8 cellular contexts compared by ENCODE assay signal in genomic region chr1:39954261-39954869, GRCh38. TPM values are rescaled to one million over a fixed set of nuclear protein-coding genes. Genes with fewer than 3 reads are reported as not detected.
A peak's percentile ranks its signal among the peaks of the same experiment; 100 is the strongest.
DNase-seq lines count a peak whose midpoint lies in the region; ATAC-seq, FAIRE-seq and TF ChIP-seq lines count a peak whose summit lies in the region.

No MANE protein-coding gene starts in this region.

- TF ChIP-seq POLR2A in breast epithelium (IDR thresholded peaks at IDR 0.05) = no peak

- peaks cover 0 to 4% of the 10 kb centered on the region in 2 donors for H3K4me1 ChIP-seq in breast epithelium
- peaks cover 62% of the 10 kb centered on the region for H3K4me1 ChIP-seq in mononuclear cell (ENCODE audit: insufficient read depth, low read length)

- intact Hi-C loops in breast epithelium (cut with DNase I; ENCODE audit: low total_unique reads) = no loop called here

- H3K36me3 ChIP-seq in breast epithelium = no peaks in the 10 kb centered on the region

- H3K4me3 ChIP-seq in AG10803 (ENCODE audit: low read length) = peak overlapping the region; percentile 33
- peak overlapping the region; percentile 43 to 77 (median 74) for H3K4me3 ChIP-seq in breast epithelium
- H3K4me3 ChIP-seq in mononuclear cell (ENCODE audit: low read length) = peak overlapping the region; percentile 51

- FAIRE-seq in RCC 7860 (lab: Jason Lieb, UNC) = no peak

- H3K9me3 ChIP-seq in breast epithelium = no peaks in the 10 kb centered on the region
- no peaks in the 10 kb centered on the region for H3K9me3 ChIP-seq in mononuclear cell (ENCODE audit: low read depth, low read length)

- ATAC-seq in GM19463 (IDR thresholded peaks at IDR 0.05; ENCODE audit: unreplicated experiment) = no peak

- DNase-seq in AG10803 (ENCODE audit: low read depth) (peak; percentile 13), Kasumi-1 (lab: John Stamatoyannopoulos, UW) (peak; percentile 48 to 52), breast epithelium (ENCODE audit: low spot score in 2 of 2) (no peak), retina (no peak), NCI-H2227 (lab: John Stamatoyannopoulos, UW; ENCODE audit: unreplicated experiment) (no peak), RCC 7860 (ENCODE audit: low spot score) (no peak)

- H3K27me3 ChIP-seq in breast epithelium = no peaks in the 10 kb centered on the region
- no peaks in the 10 kb centered on the region for H3K27me3 ChIP-seq in mononuclear cell (ENCODE audit: insufficient read depth, low read length)

- TF ChIP-seq CTCF in AG10803 (conservative IDR thresholded peaks at IDR 0.05; ENCODE audit: low read length) = no peak
- TF ChIP-seq CTCF in breast epithelium (IDR thresholded peaks at IDR 0.05) = no peak

- peak overlapping the region; percentile 52 to 71 for H3K27ac ChIP-seq in breast epithelium

RNA-seq across cellular contexts. Expression of gene MFSD2A, which starts 0.6 kb away (rescaled TPM):
- total RNA-seq in breast epithelium (10 to 100 TPM in 1 of 3 donors, 1 to 10 TPM in 2; 3.0 to 61.5 (median 7.9) TPM), mononuclear cell (8.4 TPM)

RNA-seq across cellular contexts. Expression of gene MYCL, which starts 52.6 kb away (rescaled TPM):
- total RNA-seq in breast epithelium = 1 to 10 TPM in 1 of 3 donors, under 1 TPM in 2; 0.32 to 5.3 (median 0.98) TPM
- total RNA-seq in mononuclear cell = 5.0 TPM

Comparison
In these comparisons a context has a peak if more than half of its experiments do, and no peak if none do; other contexts are left out.
1. DNase-seq: peak in AG10803 (single experiment) and Kasumi-1 (2 of 2); none in breast epithelium (0 of 2), retina (single experiment), NCI-H2227 (single experiment) and RCC 7860 (single experiment).
2. Peak in every context shown above with its lines, with median percentiles within 50 percentile points of each other: H3K4me3 ChIP-seq.